Comparison of ENCODE assay signal across 13 cellular contexts in genomic region chr3:41900265-41900664, GRCh38.
DNase-seq lines count a peak whose midpoint lies in the region; ATAC-seq, FAIRE-seq and TF ChIP-seq lines count a peak whose summit lies in the region.
"Had no signal": no experiment of that assay in that cellular context is flagged by ENCODE, and none has a peak within 500 bp of the region (broad histone marks: within the 10 kb centered on the region; RNA-seq: fewer than 3 reads in every experiment).

No MANE protein-coding gene starts in this region.

- dilution Hi-C loops in endothelial cell of umbilical vein (cut with MboI; ENCODE audit: extremely low pct_ligation_motif_present, low sequenced_read_pairs), result no loop called here

- H3K27me3 ChIP-seq in GM23338 (ENCODE audit: insufficient read depth), result no peaks in the 10 kb centered on the region
- no peaks in the 10 kb centered on the region for H3K27me3 ChIP-seq in endothelial cell of umbilical vein (ENCODE audit: control insufficient read depth in 2 of 2, insufficient read depth in 2 of 2, low read length in 2 of 2)
- H3K27me3 ChIP-seq in osteoblast (ENCODE audit: insufficient read depth, low read length), result no peaks in the 10 kb centered on the region

- no peaks in the 10 kb centered on the region for H3K9me1 ChIP-seq in endothelial cell of umbilical vein (replicated peaks; ENCODE audit: control insufficient read depth, extremely low read depth, insufficient read depth, low read length)

- H3K79me2 ChIP-seq in GM23338 (replicated peaks; ENCODE audit: insufficient read depth) (no peaks in the 10 kb centered on the region), endothelial cell of umbilical vein (ENCODE audit: control insufficient read depth, insufficient read depth, low read length) (no peaks in the 10 kb centered on the region), osteoblast (ENCODE audit: insufficient read depth, low read length) (no peaks in the 10 kb centered on the region)

- no peak for ATAC-seq in GM23338
- no peak for ATAC-seq in GM21723 (IDR thresholded peaks at IDR 0.05; ENCODE audit: unreplicated experiment)

- H3K9me3 ChIP-seq in endothelial cell of umbilical vein (replicated peaks; ENCODE audit: control insufficient read depth, insufficient read depth, low read length), result no peaks in the 10 kb centered on the region
- no peaks in the 10 kb centered on the region for H3K9me3 ChIP-seq in osteoblast (ENCODE audit: low read depth, low read length)
- H3K9me3 ChIP-seq: prostate gland, thoracic aorta had no signal

- H3F3A ChIP-seq in GM23338 (replicated peaks; ENCODE audit: low read depth), result no peaks in the 10 kb centered on the region

- peaks cover 11% of the 10 kb centered on the region for H3K36me3 Mint-ChIP-seq in GM23338 (ENCODE audit: low read depth)

- TF ChIP-seq POLR2A in NB4 (IDR thresholded peaks at IDR 0.05; ENCODE audit: extremely low read depth, insufficient read length), result no peak
- TF ChIP-seq POLR2A in endothelial cell of umbilical vein (IDR thresholded peaks at IDR 0.05; ENCODE audit: low read depth, low read length), result no peak
- TF ChIP-seq POLR2A in GM12891 (IDR thresholded peaks at IDR 0.05; ENCODE audit: low read depth, low read length), result no peak

- POLR2A ChIA-PET in endothelial cell of umbilical vein (lab: Charles Lee), result no interaction called here

- H3K4me2 ChIP-seq in GM23338 (no peak overlapping the region), endothelial cell of umbilical vein (ENCODE audit: insufficient read depth, low read length) (no peak overlapping the region), osteoblast (ENCODE audit: insufficient read depth, low read length) (peak overlapping the region; percentile 12)

- H3K27me3 Mint-ChIP-seq in GM23338 (ENCODE audit: insufficient read depth, low read depth, poor library complexity), result no peaks in the 10 kb centered on the region

- H3K4me3 Mint-ChIP-seq in GM23338, result no peak overlapping the region

- H3K4me1 Mint-ChIP-seq in GM23338, result 0 out of 3 replicates have a peak, but pooled peaks cover 3% of the 10 kb centered on the region

- CTCF ChIA-PET in endothelial cell of umbilical vein (lab: Charles Lee), result interaction anchor here (0.6 to 7.4 kb wide), 9 partner anchors 110 to 543 kb away, joined by 3 to 105 read pairs (median 3); no protein-coding TSS in a partner anchor

- no peaks in the 10 kb centered on the region for H3K9me2 ChIP-seq in GM23338 (ENCODE audit: insufficient read depth)

- DNase-seq in GM23338 (ENCODE audit: low spot score), result no peak
- DNase-seq in NB4 (ENCODE audit: low read depth), result peak; percentile 48
- DNase-seq in endothelial cell of umbilical vein (ENCODE audit: low read depth, low spot score), result peak; percentile 68
- DNase-seq in osteoblast (ENCODE audit: insufficient read length, low spot score, missing footprints), result no peak
- no peak for DNase-seq in GM12891 (ENCODE audit: insufficient read length, low spot score)
- no peak for DNase-seq in NCI-H82 (lab: John Stamatoyannopoulos, UW)
- DNase-seq: DMS79 treated with DMSO at 0.1 percent for 48 hours, kidney, NCI-H345 had no signal

- H2AFZ ChIP-seq in GM23338, result no peak overlapping the region
- H2AFZ ChIP-seq in endothelial cell of umbilical vein (ENCODE audit: low read depth, low read length), result peak overlapping the region; percentile 49
- H2AFZ ChIP-seq in osteoblast (ENCODE audit: low read length), result peak overlapping the region; percentile 25

- TF ChIP-seq CTCF in GM23338 (conservative IDR thresholded peaks at IDR 0.05; ENCODE audit: low read depth in 2 of 2) (no peak), NB4 (IDR thresholded peaks at IDR 0.05; ENCODE audit: low read depth, low read length) (no peak), endothelial cell of umbilical vein (IDR thresholded peaks at IDR 0.05; ENCODE audit: extremely low read depth in 1 of 2, insufficient read depth in 1 of 2, low read depth in 1 of 2, low read length in 2 of 2) (no peak), osteoblast (IDR thresholded peaks at IDR 0.05; ENCODE audit: extremely low read depth, low read depth, low read length) (no peak)

- H3K27ac ChIP-seq in GM23338 (ENCODE audit: low read depth) (0 out of 2 replicates have a peak overlapping the region, but pooled peaks have one; percentile 62), endothelial cell of umbilical vein (ENCODE audit: insufficient read depth, low read depth, low read length) (no peak overlapping the region), osteoblast (ENCODE audit: low read depth, low read length) (no peak overlapping the region)
- H3K27ac ChIP-seq: prostate gland, SK-N-MC, thoracic aorta had no signal

- peak overlapping the region; percentile 16; the same call in 1 of the 2 replicates for H3K27ac Mint-ChIP-seq in GM23338

- intact Hi-C loops in endothelial cell of umbilical vein (cut with micrococcal nuclease), result no loop called here

- H3K36me3 ChIP-seq in GM23338 (ENCODE audit: insufficient read depth) (no peaks in the 10 kb centered on the region), endothelial cell of umbilical vein (ENCODE audit: control insufficient read depth in 2 of 2, extremely low read depth in 1 of 2, insufficient read depth in 2 of 2, low read length in 2 of 2) (no peaks in the 10 kb centered on the region), osteoblast (ENCODE audit: insufficient read depth, low read length) (no peaks in the 10 kb centered on the region)
- H3K36me3 ChIP-seq: prostate gland had no signal

- H3K4me1 ChIP-seq in GM23338 (ENCODE audit: insufficient read depth) (no peaks in the 10 kb centered on the region), endothelial cell of umbilical vein (ENCODE audit: control insufficient read depth, extremely low read depth, insufficient read depth, low read length) (peaks cover 6% of the 10 kb centered on the region), osteoblast (ENCODE audit: insufficient read depth, low read length) (no peaks in the 10 kb centered on the region)
- H3K4me1 ChIP-seq: prostate gland had no signal

- H3K9ac ChIP-seq in endothelial cell of umbilical vein (replicated peaks; ENCODE audit: extremely low read depth, insufficient read depth, low read length), result no peak overlapping the region

- no TSS peak for BruUV-seq in endothelial cell of umbilical vein (replicated peaks; lab: Mats Ljungman, UMichigan)

- no peaks in the 10 kb centered on the region for H4K20me1 ChIP-seq in GM23338 (replicated peaks; ENCODE audit: insufficient read depth)
- no peaks in the 10 kb centered on the region for H4K20me1 ChIP-seq in endothelial cell of umbilical vein (replicated peaks; ENCODE audit: control insufficient read depth, extremely low read depth, insufficient read depth, low read length)
- H4K20me1 ChIP-seq in osteoblast (ENCODE audit: insufficient read depth, low read length), result no peaks in the 10 kb centered on the region

- H3K9me3 Mint-ChIP-seq in GM23338, result no peaks in the 10 kb centered on the region

- FAIRE-seq in endothelial cell of umbilical vein (lab: Jason Lieb, UNC), result no peak
- FAIRE-seq in GM12891 (lab: Jason Lieb, UNC), result no peak
- FAIRE-seq: kidney had no signal

- no peak overlapping the region for H3K4me3 ChIP-seq in GM23338
- H3K4me3 ChIP-seq in NB4 (ENCODE audit: low read depth, low read length), result no peak overlapping the region
- H3K4me3 ChIP-seq in endothelial cell of umbilical vein (replicated peaks in 1 of 3; ENCODE audit: insufficient read depth in 1 of 3, low read depth in 1 of 3, low read length in 3 of 3), result no peak overlapping the region
- no peak overlapping the region for H3K4me3 ChIP-seq in osteoblast (ENCODE audit: insufficient read depth, low read length)
- H3K4me3 ChIP-seq: prostate gland, SK-N-MC, thoracic aorta had no signal

TF ChIP-seq in GM23338, 12 proteins besides CTCF, POLR2A, EP300 and RAD21 (continues in another document):
- TF ChIP-seq JUNB (IDR thresholded peaks at IDR 0.05; ENCODE audit: unreplicated experiment), result no peak

TF ChIP-seq in endothelial cell of umbilical vein, 7 proteins besides CTCF, POLR2A, EP300 and RAD21:
- no peak for TF ChIP-seq JUN (IDR thresholded peaks at IDR 0.05; ENCODE audit: borderline replicate concordance, insufficient read depth, insufficient read length, low read depth)
- TF ChIP-seq FOS (IDR thresholded peaks at IDR 0.05; ENCODE audit: borderline replicate concordance, insufficient read depth, low read length), result peak; percentile 46

TF ChIP-seq in GM12891, 5 proteins besides CTCF, POLR2A, EP300 and RAD21:
- no peak for TF ChIP-seq PAX5 (IDR thresholded peaks at IDR 0.05; ENCODE audit: insufficient read depth, low read length, severe bottlenecking)
- no peak for TF ChIP-seq TAF1 (IDR thresholded peaks at IDR 0.05; ENCODE audit: low read depth, low read length)
- no peak for TF ChIP-seq SPI1 (IDR thresholded peaks at IDR 0.05; ENCODE audit: low read depth, low read length)
- TF ChIP-seq POU2F2 (IDR thresholded peaks at IDR 0.05; ENCODE audit: low read depth, low read length), result no peak
- TF ChIP-seq POLR2AphosphoS5 (IDR thresholded peaks at IDR 0.05; ENCODE audit: low read depth, low read length), result no peak

Comparison
In these comparisons a context has a peak if more than half of its experiments do, and no peak if none do; other contexts are left out.
1. DNase-seq: peak in NB4 (single experiment) and endothelial cell of umbilical vein (single experiment); none in GM23338 (single experiment), osteoblast (single experiment), GM12891 (single experiment) and NCI-H82 (single experiment).